ENCODE assay signal across 9 cellular contexts in genomic region chr15:99925661-99926461, GRCh38.
DNase-seq lines count a peak whose midpoint lies in the region; ATAC-seq, FAIRE-seq and TF ChIP-seq lines count a peak whose summit lies in the region.
"Had no signal": no experiment of that assay in that cellular context is flagged by ENCODE, and none has a peak within 500 bp of the region (broad histone marks: within the 10 kb centered on the region; RNA-seq: fewer than 3 reads in every experiment).

No MANE protein-coding gene starts in this region.

- no peaks in the 10 kb centered on the region for H3K36me3 ChIP-seq in keratinocyte (ENCODE audit: control insufficient read depth in 2 of 2, extremely low read depth in 1 of 2, insufficient read depth in 2 of 2, low read length in 2 of 2)

- H3K27ac Mint-ChIP-seq in CD14-positive monocyte (peak overlapping the region; percentile 11 to 85 (median 54)), brain (peak overlapping the region in 3 of 5 experiments; percentile 32 to 90 (median 73))

- H3K27me3 Mint-ChIP-seq in CD14-positive monocyte (ENCODE audit: low read depth in 3 of 3) (peaks cover 38 to 52% (median 46%) of the 10 kb centered on the region in 3 donors), brain (peaks cover 35% of the 10 kb centered on the region)

- dilution Hi-C loops in keratinocyte (cut with MboI; ENCODE audit: extremely low pct_ligation_motif_present, low sequenced_read_pairs): no loop called here

- peak; percentile 46 for ATAC-seq in HG03095 (IDR thresholded peaks at IDR 0.05; ENCODE audit: unreplicated experiment)
- no peak for ATAC-seq in GM18909 (IDR thresholded peaks at IDR 0.05; ENCODE audit: poor library complexity, unreplicated experiment)

- no peak overlapping the region for H3K27ac ChIP-seq in keratinocyte (ENCODE audit: control insufficient read depth, insufficient read depth, low read length)

- H3K27me3 ChIP-seq in keratinocyte (ENCODE audit: control insufficient read depth, extremely low read depth, insufficient read depth, low read length): peaks cover 4% of the 10 kb centered on the region

- H3K9me3 Mint-ChIP-seq in CD14-positive monocyte (peaks cover 0 to 6% (median 0%) of the 10 kb centered on the region in 7 donors), brain (peaks cover 0 to 3% (median 0%) of the 10 kb centered on the region in 5 experiments)

- peak overlapping the region; percentile 91 for H3K4me2 ChIP-seq in keratinocyte (ENCODE audit: control insufficient read depth, extremely low read depth, insufficient read depth, low read depth, low read length)

- peak overlapping the region; percentile 75 to 83 for H3K4me3 Mint-ChIP-seq in CD14-positive monocyte
- H3K4me3 Mint-ChIP-seq in brain: peak overlapping the region; percentile 85 to 88 (median 86)

- H3K9me1 ChIP-seq in keratinocyte (ENCODE audit: control insufficient read depth, extremely low read depth, insufficient read depth, low read length): no peaks in the 10 kb centered on the region

- H3K9ac ChIP-seq in keratinocyte (ENCODE audit: control insufficient read depth, extremely low read depth, insufficient read depth, low read length): peak overlapping the region; percentile 37

- TF ChIP-seq CTCF in CD14-positive monocyte (IDR thresholded peaks at IDR 0.05) (no peak), brain (conservative IDR thresholded peaks at IDR 0.05) (no peak), keratinocyte (optimal IDR thresholded peaks at IDR 0.05 in 1 of 3, IDR thresholded peaks at IDR 0.05 in 1 of 3, conservative IDR thresholded peaks at IDR 0.05 in 1 of 3; ENCODE audit: extremely low read depth in 1 of 3, insufficient read depth in 2 of 3, low read length in 3 of 3) (no peak)

- no peaks in the 10 kb centered on the region for H4K20me1 ChIP-seq in keratinocyte (ENCODE audit: control insufficient read depth, extremely low read depth, insufficient read depth, low read length)

- peaks cover 12% of the 10 kb centered on the region for H3K4me1 ChIP-seq in keratinocyte (ENCODE audit: control insufficient read depth, extremely low read depth, insufficient read depth, low read length)

- DNase-seq in CD14-positive monocyte (ENCODE audit: low spot score) (no peak), T-helper 9 cell (peak; percentile 71), keratinocyte (ENCODE audit: low read depth, low spot score) (no peak), NCI-H128 (lab: John Stamatoyannopoulos, UW; ENCODE audit: unreplicated experiment) (no peak)
- DNase-seq in stimulated activated CD4-positive, alpha-beta T cell treated with anti-CD3 and anti-CD28 coated beads, Interleukin-1b, Interleukin-23, amount 100 ng/mL, for 4 hours (ENCODE audit: low read depth in 2 of 2): peak; percentile 55 to 70

- intact Hi-C loops in CD14-positive monocyte (cut with micrococcal nuclease): loop anchor here (10.0 kb wide), 2 partner anchors 191 to 671 kb away; partner anchors contain the start of genes LYSMD4 (in 2 of the 2) and LRRC28 (in 1 of the 2)

- no peaks in the 10 kb centered on the region for H3K9me3 ChIP-seq in keratinocyte (ENCODE audit: control insufficient read depth, low read depth, low read length)

- peak overlapping the region; percentile 34 to 68 (median 55) for H3K4me3 ChIP-seq in keratinocyte (ENCODE audit: control insufficient read depth in 2 of 3, extremely low read depth in 1 of 3, insufficient read depth in 2 of 3, low read depth in 1 of 3, low read length in 3 of 3)

- H3K36me3 Mint-ChIP-seq in CD14-positive monocyte: no peaks in the 10 kb centered on the region
- H3K36me3 Mint-ChIP-seq in brain: no peaks in the 10 kb centered on the region

- peaks cover 13% of the 10 kb centered on the region for H3K4me1 Mint-ChIP-seq in CD14-positive monocyte
- peaks cover 26% of the 10 kb centered on the region for H3K4me1 Mint-ChIP-seq in brain

- H3K79me2 ChIP-seq in keratinocyte (ENCODE audit: control insufficient read depth, insufficient read depth, low read length): no peaks in the 10 kb centered on the region

- peak overlapping the region; percentile 83 for H2AFZ ChIP-seq in keratinocyte (ENCODE audit: control insufficient read depth, low read length)

- peak; percentile 26 for FAIRE-seq in keratinocyte (lab: Jason Lieb, UNC)
- FAIRE-seq: GM18507 had no signal

Comparison
In these comparisons a context has a peak if more than half of its experiments do, and no peak if none do; other contexts are left out.
1. DNase-seq: peak in T-helper 9 cell (single experiment) and stimulated activated CD4-positive, alpha-beta T cell treated with anti-CD3 and anti-CD28 coated beads, Interleukin-1b, Interleukin-23, amount 100 ng/mL, for 4 hours (2 of 2); none in CD14-positive monocyte (single experiment), keratinocyte (single experiment) and NCI-H128 (single experiment).